23 cellular contexts compared by ENCODE assay signal in the genomic region with DNA sequence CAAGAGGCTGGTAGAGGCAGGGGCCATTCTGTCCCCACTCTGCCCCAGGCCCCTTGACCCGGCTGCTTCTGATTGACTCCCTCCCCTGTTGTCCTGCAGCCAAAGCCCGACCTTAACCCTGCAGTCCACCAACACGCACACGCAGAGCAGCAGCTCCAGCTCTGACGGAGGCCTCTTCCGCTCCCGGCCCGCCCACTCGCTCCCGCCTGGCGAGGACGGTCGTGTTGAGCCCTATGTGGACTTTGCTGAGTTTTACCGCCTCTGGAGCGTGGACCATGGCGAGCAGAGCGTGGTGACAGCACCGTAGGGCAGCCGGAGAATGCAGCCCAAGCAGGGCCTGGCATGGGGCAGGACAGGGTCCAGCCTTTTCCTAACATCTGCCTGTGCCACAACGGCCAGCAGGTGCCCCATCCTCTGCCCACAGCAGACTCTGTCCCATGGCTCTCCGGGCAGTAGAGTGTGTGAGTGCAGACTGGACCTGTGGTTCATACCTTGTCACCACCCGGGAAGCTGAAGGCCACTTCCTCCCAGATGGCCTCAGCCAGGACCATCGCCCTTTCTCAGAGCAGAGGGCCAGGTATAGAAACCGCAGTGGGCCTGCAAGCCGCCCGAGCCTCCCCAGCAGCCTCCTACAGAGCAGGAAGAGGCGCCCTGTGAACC. TPM values are rescaled to one million over a fixed set of nuclear protein-coding genes. Genes with fewer than 3 reads are reported as not detected.
DNase-seq lines count a peak whose midpoint lies in the region; ATAC-seq and TF ChIP-seq lines count a peak whose summit lies in the region.
"Had no signal": no experiment of that assay in that cellular context is flagged by ENCODE, and none has a peak within 500 bp of the region (broad histone marks: within the 10 kb centered on the region; RNA-seq: fewer than 3 reads in every experiment).

No MANE protein-coding gene starts in this region.

- no peak overlapping the region for H3K4me2 ChIP-seq in GM23338

- no peak overlapping the region for H2AFZ ChIP-seq in GM23338

- H4K20me1 ChIP-seq in GM23338 (replicated peaks; ENCODE audit: insufficient read depth), result no peaks in the 10 kb centered on the region

- no peak for ATAC-seq in GM23338
- ATAC-seq: stimulated activated memory B cell treated with anti-CD40 and anti-IgM and Interleukin-4, amounts not matched to agents 10 μg/mL and 1 μg/mL and 100 μg/mL, for 72 hours had no signal

- H3K9me2 ChIP-seq in GM23338 (ENCODE audit: insufficient read depth), result no peaks in the 10 kb centered on the region

- no peaks in the 10 kb centered on the region for H3K79me2 ChIP-seq in GM23338 (replicated peaks; ENCODE audit: insufficient read depth)

- H3K4me3 ChIP-seq in GM23338, result no peak overlapping the region
- H3K4me3 ChIP-seq in choroid plexus epithelial cell (ENCODE audit: low read depth, low read length), result no peak overlapping the region
- no peak overlapping the region for H3K4me3 ChIP-seq in muscle layer of duodenum (ENCODE audit: low read depth in 1 of 2, low read length in 2 of 2)
- no peak overlapping the region for H3K4me3 ChIP-seq in subcutaneous abdominal adipose tissue (ENCODE audit: low read depth in 1 of 5, low read length in 5 of 5)

- H3K27ac ChIP-seq in GM23338 (ENCODE audit: low read depth), result peak overlapping the region; percentile 84; the same call in 1 of the 2 replicates
- H3K27ac ChIP-seq in muscle layer of duodenum (ENCODE audit: low read length), result peak overlapping the region; percentile 79
- H3K27ac ChIP-seq in subcutaneous abdominal adipose tissue (ENCODE audit: low read depth, low read length), result peak overlapping the region; percentile 81

- TF ChIP-seq CTCF in GM23338 (conservative IDR thresholded peaks at IDR 0.05; ENCODE audit: low read depth in 2 of 2), result no peak
- TF ChIP-seq CTCF in choroid plexus epithelial cell (conservative IDR thresholded peaks at IDR 0.05; ENCODE audit: low read depth, low read length), result no peak
- TF ChIP-seq CTCF in HFFc6 (IDR thresholded peaks at IDR 0.05), result no peak

- H3K27me3 ChIP-seq in GM23338 (ENCODE audit: insufficient read depth) (no peaks in the 10 kb centered on the region), muscle layer of duodenum (ENCODE audit: low read depth, low read length) (no peaks in the 10 kb centered on the region), subcutaneous abdominal adipose tissue (ENCODE audit: control insufficient read depth in 5 of 5, insufficient read depth in 4 of 5, low read length in 5 of 5) (no peaks in the 10 kb centered on the region)

- H3K4me3 Mint-ChIP-seq in GM23338, result no peak overlapping the region
- no peak overlapping the region for H3K4me3 Mint-ChIP-seq in HFFc6
- H3K4me3 Mint-ChIP-seq: activated CD4-positive, alpha-beta T cell treated with anti-CD3 and anti-CD28 coated beads, Interleukin-2, amount 10 ng/mL, durations not matched to agents 24 days and 14 days; endodermal cell; nephron progenitor cell; stimulated activated memory B cell treated with anti-CD40 and anti-IgM and Interleukin-4, amounts not matched to agents 10 μg/mL and 1 μg/mL and 100 μg/mL, for 72 hours had no signal

- H3K27ac Mint-ChIP-seq in GM23338 (peak overlapping the region; percentile 75; the same call in 1 of the 2 replicates), HFFc6 (no peak overlapping the region)
- H3K27ac Mint-ChIP-seq: activated CD4-positive, alpha-beta T cell treated with anti-CD3 and anti-CD28 coated beads, Interleukin-2, amount 10 ng/mL, durations not matched to agents 24 days and 14 days; endodermal cell; stimulated activated memory B cell treated with anti-CD40 and anti-IgM and Interleukin-4, amounts not matched to agents 10 μg/mL and 1 μg/mL and 100 μg/mL, for 72 hours had no signal

- H3F3A ChIP-seq in GM23338 (replicated peaks; ENCODE audit: low read depth), result 0 out of 2 replicates have a peak, but pooled peaks cover 6% of the 10 kb centered on the region

- H3K4me1 Mint-ChIP-seq in GM23338 (peaks cover 44% of the 10 kb centered on the region), HFFc6 (ENCODE audit: low read depth) (peaks cover 12% of the 10 kb centered on the region)
- H3K4me1 Mint-ChIP-seq: activated CD4-positive, alpha-beta T cell treated with anti-CD3 and anti-CD28 coated beads, Interleukin-2, amount 10 ng/mL, durations not matched to agents 24 days and 14 days; stimulated activated memory B cell treated with anti-CD40 and anti-IgM and Interleukin-4, amounts not matched to agents 10 μg/mL and 1 μg/mL and 100 μg/mL, for 72 hours had no signal

- H3K36me3 Mint-ChIP-seq in GM23338 (ENCODE audit: low read depth) (peaks cover 28% of the 10 kb centered on the region), HFFc6 (ENCODE audit: low read depth) (no peaks in the 10 kb centered on the region; the same call in 1 of the 2 replicates)

- H3K9me3 Mint-ChIP-seq in GM23338 (no peaks in the 10 kb centered on the region), HFFc6 (no peaks in the 10 kb centered on the region)
- H3K9me3 Mint-ChIP-seq: activated CD4-positive, alpha-beta T cell treated with anti-CD3 and anti-CD28 coated beads, Interleukin-2, amount 10 ng/mL, durations not matched to agents 24 days and 14 days; endodermal cell; nephron progenitor cell; stimulated activated memory B cell treated with anti-CD40 and anti-IgM and Interleukin-4, amounts not matched to agents 10 μg/mL and 1 μg/mL and 100 μg/mL, for 72 hours had no signal

- H3K9me3 ChIP-seq in muscle layer of duodenum (ENCODE audit: control insufficient read depth in 1 of 2, low read length in 2 of 2) (no peaks in the 10 kb centered on the region), subcutaneous abdominal adipose tissue (ENCODE audit: control insufficient read depth in 5 of 5, low read length in 5 of 5) (no peaks in the 10 kb centered on the region)

- peak overlapping the region in 1 of 5 donors; percentile 20 for H3K9ac ChIP-seq in subcutaneous abdominal adipose tissue (ENCODE audit: low read length in 5 of 5)

- DNase-seq in GM23338 (ENCODE audit: low spot score) (no peak), choroid plexus epithelial cell (ENCODE audit: low read depth) (peak; percentile 42), NK-92 (lab: John Stamatoyannopoulos, UW; ENCODE audit: unreplicated experiment) (no peak), HK-2 (ENCODE audit: unreplicated experiment) (no peak), T-helper 9 cell (no peak), HFFc6 (no peak)
- DNase-seq: ACHN; activated CD4-positive, alpha-beta T cell treated with anti-CD3 and anti-CD28 coated beads, Interleukin-2, amount 10 ng/mL, durations not matched to agents 24 days and 14 days; activated effector memory CD4-positive, alpha-beta T cell treated with Interleukin-2 at 50 U/mL for 16 hours; amniotic stem cell; C1 segment of cervical spinal cord; cerebellar nuclear complex; endodermal cell; hippocampal formation; NCI-H1105; NCI-H2107; NCI-H524 treated with DMSO at 0.1 percent for 48 hours; nephron progenitor cell; stimulated activated CD4-positive, alpha-beta T cell treated with anti-CD3 and anti-CD28 coated beads, Interleukin-15, amount 100 ng/mL, for 24 hours had no signal

- peaks cover 13% of the 10 kb centered on the region for H3K27me3 Mint-ChIP-seq in GM23338 (ENCODE audit: insufficient read depth, low read depth, poor library complexity)
- H3K27me3 Mint-ChIP-seq in HFFc6 (ENCODE audit: insufficient read depth), result no peaks in the 10 kb centered on the region
- H3K27me3 Mint-ChIP-seq: activated CD4-positive, alpha-beta T cell treated with anti-CD3 and anti-CD28 coated beads, Interleukin-2, amount 10 ng/mL, durations not matched to agents 24 days and 14 days; stimulated activated memory B cell treated with anti-CD40 and anti-IgM and Interleukin-4, amounts not matched to agents 10 μg/mL and 1 μg/mL and 100 μg/mL, for 72 hours had no signal

- H3K36me3 ChIP-seq in GM23338 (ENCODE audit: insufficient read depth) (no peaks in the 10 kb centered on the region), muscle layer of duodenum (ENCODE audit: control insufficient read depth in 1 of 2, insufficient read depth in 2 of 2, low read length in 2 of 2) (peaks cover 36 to 64% of the 10 kb centered on the region in 2 donors), subcutaneous abdominal adipose tissue (ENCODE audit: control insufficient read depth in 5 of 5, insufficient read depth in 5 of 5, low read length in 5 of 5) (peaks cover 0 to 77% (median 63%) of the 10 kb centered on the region in 5 donors)

- peaks cover 21% of the 10 kb centered on the region for H3K4me1 ChIP-seq in GM23338 (ENCODE audit: insufficient read depth)
- peaks cover 4 to 22% of the 10 kb centered on the region in 2 donors for H3K4me1 ChIP-seq in muscle layer of duodenum (ENCODE audit: control insufficient read depth in 1 of 2, insufficient read depth in 2 of 2, low read length in 2 of 2)
- H3K4me1 ChIP-seq in subcutaneous abdominal adipose tissue (ENCODE audit: control insufficient read depth in 5 of 5, insufficient read depth in 5 of 5, low read length in 5 of 5), result peaks cover 0 to 29% (median 11%) of the 10 kb centered on the region in 5 donors

TF ChIP-seq in GM23338, 12 proteins besides CTCF, POLR2A, EP300 and RAD21 (continues in another document):
- no peak for TF ChIP-seq ZNF331 (CRISPR knock-in tag; IDR thresholded peaks at IDR 0.05; ENCODE audit: low read depth)

RNA-seq across cellular contexts. Expression of a gene that starts 26.8 kb away (rescaled TPM):
- total RNA-seq in GM23338 (2014; rRNA removed; shearing (Covaris generic)), result 10.2 and 13.1 TPM in 2 replicates
- 1.6 and 1.7 TPM in 2 replicates for polyA plus RNA-seq in GM23338 (2016; fragmentation: Nextera tagmentation; extraction: Ambion mirVana)
- not detected for total RNA-seq in HFFc6 (2021; fragmentation: NEBNext Ultra II Directional; extraction: Animal tissue kit (Norgen Biotek cat#: 25700))
- total RNA-seq: LHCN-M2 had no signal

RNA-seq across cellular contexts. Expression of a gene that starts 30.5 kb away (rescaled TPM):
- total RNA-seq in GM23338 (2014; rRNA removed; shearing (Covaris generic)), result 18.0 and 27.5 TPM in 2 replicates
- 10.7 and 12.4 TPM in 2 replicates for polyA plus RNA-seq in GM23338 (2016; fragmentation: Nextera tagmentation; extraction: Ambion mirVana)
- 10 to 100 TPM; 16.0 to 21.2 (median 17.8) TPM for total RNA-seq in HFFc6 (2021; fragmentation: NEBNext Ultra II Directional; extraction: Animal tissue kit (Norgen Biotek cat#: 25700))

Comparison
In these comparisons a context has a peak if more than half of its experiments do, and no peak if none do; other contexts are left out.
1. RNA of a gene that starts 26.8 kb away (total RNA-seq): 10.2 to 13.1 TPM in GM23338; not detected in HFFc6; every median in the first group is over 10 times any median in the second.
2. Peak in every context shown above with its lines, with median percentiles within 50 percentile points of each other: H3K27ac ChIP-seq.